ENCODE assay signal across 21 cellular contexts in genomic region chr12:75556306-75556899, GRCh38. TPM values are rescaled to one million over a fixed set of nuclear protein-coding genes. Genes with fewer than 3 reads are reported as not detected.
DNase-seq lines count a peak whose midpoint lies in the region; ATAC-seq and TF ChIP-seq lines count a peak whose summit lies in the region.
"Had no signal": no experiment of that assay in that cellular context is flagged by ENCODE, and none has a peak within 500 bp of the region (broad histone marks: within the 10 kb centered on the region; RNA-seq: fewer than 3 reads in every experiment).

No MANE protein-coding gene starts in this region.

- H3K4me1 ChIP-seq in smooth muscle cell (ENCODE audit: low read depth): peaks cover 7% of the 10 kb centered on the region

- no peak overlapping the region for H3K9ac ChIP-seq in smooth muscle cell (ENCODE audit: low read depth)

- H3K79me2 ChIP-seq in smooth muscle cell (ENCODE audit: low read depth): no peaks in the 10 kb centered on the region

- WGBS in smooth muscle cell (ENCODE audit: low lambda C conversion rate): 77% methylated on average over 3 of the region's 3 CpGs

- H3K36me3 ChIP-seq in smooth muscle cell (ENCODE audit: low read depth): no peaks in the 10 kb centered on the region

- DNase-seq in NCI-H345 (lab: John Stamatoyannopoulos, UW): peak; percentile 14
- no peak for DNase-seq in NCI-H345 treated with DMSO at 0.1 percent for 48 hours (lab: John Stamatoyannopoulos, UW; ENCODE audit: unreplicated experiment)
- peak; percentile 56 for DNase-seq in NCI-H748 (lab: John Stamatoyannopoulos, UW; ENCODE audit: unreplicated experiment)
- no peak for DNase-seq in smooth muscle cell (lab: John Stamatoyannopoulos, UW; ENCODE audit: unreplicated experiment)
- no peak for DNase-seq in NCI-H510A (lab: John Stamatoyannopoulos, UW)
- DNase-seq: ACHN; activated CD4-positive, alpha-beta T cell treated with anti-CD3 and anti-CD28 coated beads for 1 hour; activated naive CD4-positive, alpha-beta T cell treated with anti-CD3 and anti-CD28 coated beads, Interleukin-2, amount 50 U/mL, for 16 hours; activated T-cell treated with anti-CD3 and anti-CD28 coated beads, Interleukin-2, amount 50 U/mL, for 72 hours; endodermal cell; GF-D8; hypothalamus; NCI-H1930; NCI-H510A treated with DMSO at 0.1 percent for 48 hours; occipital lobe; SHP77; stimulated activated CD8-positive, alpha-beta memory T cell treated with anti-CD3 and anti-CD28 coated beads, Interleukin-4, amount 100 ng/mL, for 48 hours; substantia nigra had no signal

- no peak for TF ChIP-seq CTCF in smooth muscle cell (IDR thresholded peaks at IDR 0.05; ENCODE audit: borderline replicate concordance, insufficient read depth, poor library complexity, severe bottlenecking)

- ATAC-seq in esophagus mucosa (peak; percentile 81), GM21515 (IDR thresholded peaks at IDR 0.05; ENCODE audit: unreplicated experiment) (no peak), GM21447 (IDR thresholded peaks at IDR 0.05; ENCODE audit: unreplicated experiment) (no peak)
- ATAC-seq: activated T-cell treated with anti-CD3 and anti-CD28 coated beads, Interleukin-2, amount 50 U/mL, for 72 hours had no signal

- H3K4me2 ChIP-seq in smooth muscle cell: no peak overlapping the region

- H3F3A ChIP-seq in smooth muscle cell (ENCODE audit: low read depth): peaks cover 3% of the 10 kb centered on the region

- no peaks in the 10 kb centered on the region for H3K9me3 ChIP-seq in smooth muscle cell (replicated peaks; ENCODE audit: low read depth)

- no peaks in the 10 kb centered on the region for H4K20me1 ChIP-seq in smooth muscle cell (ENCODE audit: low read depth)

- H3K4me3 ChIP-seq in smooth muscle cell: no peak overlapping the region

- no peaks in the 10 kb centered on the region for H3K27me3 ChIP-seq in smooth muscle cell (ENCODE audit: low read depth)

- H2AFZ ChIP-seq in smooth muscle cell (ENCODE audit: low read depth): peak overlapping the region; percentile 18

- H3K27ac ChIP-seq in smooth muscle cell (ENCODE audit: low read depth): no peak overlapping the region

RNA-seq across cellular contexts. Expression of gene KRR1, which starts 45.0 kb away (rescaled TPM):
- total RNA-seq in esophagus mucosa: 46.7 TPM
- total RNA-seq in smooth muscle cell: 44.1 and 48.9 TPM in 2 replicates
- 26.2 and 45.0 TPM in 2 replicates for polyA plus RNA-seq in smooth muscle cell

Comparison
In these comparisons a context has a peak if more than half of its experiments do, and no peak if none do; other contexts are left out.
1. DNase-seq: peak in NCI-H345 (single experiment) and NCI-H748 (single experiment); none in NCI-H345 treated with DMSO at 0.1 percent for 48 hours (single experiment), smooth muscle cell (single experiment) and NCI-H510A (single experiment).